Comparison of ENCODE assay signal across 16 cellular contexts in the genomic region with DNA sequence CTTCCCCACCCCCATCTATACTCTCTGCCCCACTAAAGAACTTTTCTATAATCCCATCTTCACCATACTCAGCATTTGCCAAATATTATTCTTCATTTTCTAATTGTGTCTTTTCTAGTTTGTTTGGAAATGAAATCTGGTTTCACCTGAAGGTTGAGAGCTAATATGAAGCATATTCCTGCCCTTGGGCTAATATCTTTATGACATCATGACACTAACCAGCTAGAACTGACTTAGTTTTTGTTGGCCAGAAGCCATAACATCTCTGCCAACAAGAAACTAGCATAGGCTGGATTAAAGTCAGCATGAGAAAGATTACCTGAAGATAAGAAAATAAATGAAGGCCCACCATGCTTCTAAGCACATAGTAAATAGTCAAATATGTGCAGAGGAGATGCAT. TPM values are rescaled to one million over a fixed set of nuclear protein-coding genes. Genes with fewer than 3 reads are reported as not detected.
DNase-seq lines count a peak whose midpoint lies in the region; ATAC-seq and TF ChIP-seq lines count a peak whose summit lies in the region.
"Had no signal": no experiment of that assay in that cellular context is flagged by ENCODE, and none has a peak within 500 bp of the region (broad histone marks: within the 10 kb centered on the region; RNA-seq: fewer than 3 reads in every experiment).

No MANE protein-coding gene starts in this region.

- H3K27me3 ChIP-seq in breast epithelium (no peaks in the 10 kb centered on the region), foreskin keratinocyte (no peaks in the 10 kb centered on the region), BE2C (no peaks in the 10 kb centered on the region)
- H3K27me3 ChIP-seq: dorsolateral prefrontal cortex, gastroesophageal sphincter, tibial artery had no signal

- H3K27ac ChIP-seq in C4-2B (peak overlapping the region; percentile 62), breast epithelium (peak overlapping the region; percentile 65 to 68), foreskin keratinocyte (peak overlapping the region; percentile 87)
- H3K27ac ChIP-seq: dorsolateral prefrontal cortex, gastroesophageal sphincter, tibial artery had no signal

- H3K9me3 ChIP-seq in breast epithelium (no peaks in the 10 kb centered on the region), BE2C (no peaks in the 10 kb centered on the region)

- DNase-seq in LNCaP clone FGC (ENCODE audit: low read depth) (peak; percentile 57), breast epithelium (ENCODE audit: low spot score in 2 of 2) (no peak), foreskin keratinocyte (peak; percentile 63 to 88), BE2C (no peak), SKM-1 (lab: John Stamatoyannopoulos, UW; ENCODE audit: unreplicated experiment) (no peak)
- DNase-seq: activated CD4-positive, alpha-beta memory T cell treated with anti-CD3 and anti-CD28 coated beads, Interleukin-2, amount 10 ng/mL, durations not matched to agents 7 days and 5 days; NCI-H226; right cardiac atrium; tibial artery had no signal

- no peak for TF ChIP-seq POLR2A in breast epithelium (IDR thresholded peaks at IDR 0.05)

- TF ChIP-seq CTCF in C4-2B (conservative IDR thresholded peaks at IDR 0.05) (peak; percentile 33; the same call in 1 of the 2 replicates), LNCaP clone FGC (IDR thresholded peaks at IDR 0.05; ENCODE audit: control insufficient read depth, extremely low read depth, insufficient read depth) (no peak), breast epithelium (IDR thresholded peaks at IDR 0.05) (no peak), foreskin keratinocyte (conservative IDR thresholded peaks at IDR 0.05) (no peak), BE2C (IDR thresholded peaks at IDR 0.05; ENCODE audit: low read depth, low read length) (no peak)

- ATAC-seq in foreskin keratinocyte (peak; percentile 57), HG03520 (IDR thresholded peaks at IDR 0.05; ENCODE audit: unreplicated experiment) (no peak), GM18858 (IDR thresholded peaks at IDR 0.05; ENCODE audit: unreplicated experiment) (no peak)
- ATAC-seq: gastroesophageal sphincter had no signal

- H3K36me3 ChIP-seq in breast epithelium (no peaks in the 10 kb centered on the region), BE2C (no peaks in the 10 kb centered on the region)
- H3K36me3 ChIP-seq: gastroesophageal sphincter, tibial artery had no signal

- intact Hi-C loops in breast epithelium (cut with DNase I; ENCODE audit: low total_unique reads): no loop called here

- no peak overlapping the region for H3K4me3 ChIP-seq in LNCaP clone FGC (ENCODE audit: low read depth, low read length)
- no peak overlapping the region for H3K4me3 ChIP-seq in breast epithelium
- H3K4me3 ChIP-seq in BE2C (ENCODE audit: low read depth, low read length): no peak overlapping the region
- H3K4me3 ChIP-seq: dorsolateral prefrontal cortex, gastroesophageal sphincter, tibial artery had no signal

- peaks cover 0 to 4% of the 10 kb centered on the region in 2 donors for H3K4me1 ChIP-seq in breast epithelium
- peaks cover 20% of the 10 kb centered on the region for H3K4me1 ChIP-seq in foreskin keratinocyte
- peaks cover 18% of the 10 kb centered on the region for H3K4me1 ChIP-seq in BE2C

RNA-seq across cellular contexts. Expression of gene UNC5CL, which starts 16.7 kb away (rescaled TPM):
- total RNA-seq in breast epithelium: 1 to 10 TPM; 1.1 to 2.0 (median 1.8) TPM
- 0.17 and 0.28 TPM in 2 replicates for total RNA-seq in foreskin keratinocyte
- 0.21 and 0.29 TPM in 2 replicates for polyA plus RNA-seq in foreskin keratinocyte
- polyA plus RNA-seq in BE2C (2012; ENCODE audit: insufficient read depth, insufficient read length, low read depth): 1.3 TPM

RNA-seq across cellular contexts. Expression of gene TSPO2, which starts 20.0 kb away (rescaled TPM):
- total RNA-seq in breast epithelium (not detected), foreskin keratinocyte (not detected in 2 replicates)
- polyA plus RNA-seq in foreskin keratinocyte: not detected in 2 replicates
- not detected for polyA plus RNA-seq in BE2C (2012; ENCODE audit: insufficient read depth, insufficient read length, low read depth)
- total RNA-seq: activated CD4-positive, alpha-beta memory T cell treated with anti-CD3 and anti-CD28 coated beads, Interleukin-2, amount 10 ng/mL, durations not matched to agents 7 days and 5 days; activated T-helper 1 cell treated with anti-CD3 and anti-CD28 coated beads, Interleukin-12 subunit alpha, Interleukin-12 subunit beta, Interleukin-2, Interleukin-4 antibody, amounts not matched to agents 30 ng/mL and 10 ng/mL and 1 ng/mL, durations not matched to agents 14 hours and 24 hours and 36 hours; dorsolateral prefrontal cortex; gastroesophageal sphincter; right cardiac atrium had no signal
- polyA plus RNA-seq: neural cell, right cardiac atrium had no signal

RNA-seq across cellular contexts. Expression of gene APOBEC2, which starts 30.7 kb away (rescaled TPM):
- total RNA-seq in breast epithelium (not detected), foreskin keratinocyte (not detected in 2 replicates)
- 0.03 TPM in 1 of 2 replicates, not detected in the other for polyA plus RNA-seq in foreskin keratinocyte
- polyA plus RNA-seq in BE2C (2012; ENCODE audit: insufficient read depth, insufficient read length, low read depth): 0.39 TPM
- total RNA-seq: activated CD4-positive, alpha-beta memory T cell treated with anti-CD3 and anti-CD28 coated beads, Interleukin-2, amount 10 ng/mL, durations not matched to agents 7 days and 5 days; activated T-helper 1 cell treated with anti-CD3 and anti-CD28 coated beads, Interleukin-12 subunit alpha, Interleukin-12 subunit beta, Interleukin-2, Interleukin-4 antibody, amounts not matched to agents 30 ng/mL and 10 ng/mL and 1 ng/mL, durations not matched to agents 14 hours and 24 hours and 36 hours; dorsolateral prefrontal cortex had no signal
- polyA plus RNA-seq: neural cell had no signal

RNA-seq across cellular contexts. Expression of gene OARD1, which starts 49.9 kb away (rescaled TPM):
- total RNA-seq in breast epithelium: 10 to 100 TPM; 17.0 to 26.2 (median 22.3) TPM
- total RNA-seq in foreskin keratinocyte: 22.9 and 23.2 TPM in 2 replicates
- 25.2 and 27.8 TPM in 2 replicates for polyA plus RNA-seq in foreskin keratinocyte
- polyA plus RNA-seq in BE2C (2012; ENCODE audit: insufficient read depth, insufficient read length, low read depth): 15.3 TPM

RNA-seq across cellular contexts. Expression of gene NFYA, which starts 50.5 kb away (rescaled TPM):
- 10 to 100 TPM; 28.6 to 33.4 (median 29.8) TPM for total RNA-seq in breast epithelium
- 22.5 and 22.9 TPM in 2 replicates for total RNA-seq in foreskin keratinocyte
- polyA plus RNA-seq in foreskin keratinocyte: 7.0 and 9.3 TPM in 2 replicates
- polyA plus RNA-seq in BE2C (2012; ENCODE audit: insufficient read depth, insufficient read length, low read depth): 45.6 TPM

Comparison
In these comparisons a context has a peak if more than half of its experiments do, and no peak if none do; other contexts are left out.
1. DNase-seq: peak in LNCaP clone FGC (single experiment) and foreskin keratinocyte (2 of 2); none in breast epithelium (0 of 2), BE2C (single experiment) and SKM-1 (single experiment).
2. Peak in every context shown above with its lines, with median percentiles within 50 percentile points of each other: H3K27ac ChIP-seq.